In the genomic region with DNA sequence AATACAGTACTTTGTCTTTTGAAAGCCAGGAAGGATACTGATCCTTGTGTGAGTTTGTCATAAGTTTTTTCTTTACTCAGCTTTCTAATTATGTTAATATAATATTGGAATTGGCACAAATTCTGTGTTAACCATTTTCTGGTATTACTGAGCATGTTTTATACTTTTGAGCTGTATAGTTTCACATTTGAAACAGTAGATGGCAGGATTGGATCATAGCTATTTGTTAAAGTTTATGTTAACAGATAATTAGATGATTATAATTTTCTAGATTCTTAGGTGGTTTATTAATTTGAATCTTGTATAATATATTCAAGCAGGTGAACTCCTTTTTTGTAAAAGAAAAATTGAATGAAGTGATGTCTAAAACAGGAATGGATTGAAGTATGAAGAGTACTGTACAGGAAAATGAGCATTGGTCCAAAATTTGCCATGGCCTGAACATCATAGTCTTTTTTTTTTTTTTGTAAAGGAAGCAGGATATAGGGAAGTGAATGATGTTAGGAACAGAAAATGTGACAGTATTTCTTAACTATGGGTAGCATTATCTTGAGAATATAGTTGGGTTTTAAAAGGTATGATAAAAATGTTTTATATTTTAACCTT, we compare ENCODE assay signal across 1 cellular context.
TF ChIP-seq lines count a peak whose summit lies in the region.

No MANE protein-coding gene starts in this region.

TF ChIP-seq in HepG2, 621 proteins besides CTCF, POLR2A, EP300 and RAD21 (continued from another document):
- TF ChIP-seq, protein P1, sequence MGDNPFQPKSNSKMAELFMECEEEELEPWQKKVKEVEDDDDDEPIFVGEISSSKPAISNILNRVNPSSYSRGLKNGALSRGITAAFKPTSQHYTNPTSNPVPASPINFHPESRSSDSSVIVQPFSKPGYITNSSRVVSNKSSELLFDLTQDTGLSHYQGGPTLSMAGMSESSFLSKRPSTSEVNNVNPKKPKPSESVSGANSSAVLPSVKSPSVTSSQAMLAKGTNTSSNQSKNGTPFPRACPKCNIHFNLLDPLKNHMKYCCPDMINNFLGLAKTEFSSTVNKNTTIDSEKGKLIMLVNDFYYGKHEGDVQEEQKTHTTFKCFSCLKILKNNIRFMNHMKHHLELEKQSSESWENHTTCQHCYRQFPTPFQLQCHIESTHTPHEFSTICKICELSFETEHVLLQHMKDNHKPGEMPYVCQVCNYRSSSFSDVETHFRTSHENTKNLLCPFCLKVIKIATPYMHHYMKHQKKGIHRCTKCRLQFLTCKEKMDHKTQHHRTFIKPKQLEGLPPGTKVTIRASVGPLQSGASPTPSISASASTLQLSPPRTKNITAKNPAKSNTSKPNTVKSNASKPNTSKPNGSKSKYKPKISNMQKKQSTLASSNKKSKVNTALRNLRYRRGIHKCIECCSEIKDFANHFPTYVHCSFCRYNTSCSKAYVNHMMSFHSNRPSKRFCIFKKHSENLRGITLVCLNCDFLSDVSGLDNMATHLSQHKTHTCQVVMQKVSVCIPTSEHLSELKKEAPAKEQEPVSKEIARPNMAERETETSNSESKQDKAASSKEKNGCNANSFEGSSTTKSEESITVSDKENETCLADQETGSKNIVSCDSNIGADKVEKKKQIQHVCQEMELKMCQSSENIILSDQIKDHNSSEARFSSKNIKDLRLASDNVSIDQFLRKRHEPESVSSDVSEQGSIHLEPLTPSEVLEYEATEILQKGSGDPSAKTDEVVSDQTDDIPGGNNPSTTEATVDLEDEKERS (CRISPR knock-in tag; IDR thresholded peaks at IDR 0.05) = no peak
